5 cellular contexts compared by ENCODE assay signal in genomic region chr3:16004812-16005211, GRCh38.
"Had no signal": no experiment of that assay in that cellular context is flagged by ENCODE, and none has a peak within 500 bp of the region (broad histone marks: within the 10 kb centered on the region; RNA-seq: fewer than 3 reads in every experiment).

No MANE protein-coding gene starts in this region.

- H3K27ac ChIP-seq: HL-60 had no signal

- DNase-seq: IMR-90, KBM-7 had no signal

- ATAC-seq: HepG2, K562 had no signal

- H3K4me3 ChIP-seq: K562 had no signal
